18 cellular contexts compared by ENCODE assay signal in genomic region chr5:179309751-179310320, GRCh38. TPM values are rescaled to one million over a fixed set of nuclear protein-coding genes. Genes with fewer than 3 reads are reported as not detected.
"Had no signal": no experiment of that assay in that cellular context is flagged by ENCODE, and none has a peak within 500 bp of the region (broad histone marks: within the 10 kb centered on the region; RNA-seq: fewer than 3 reads in every experiment).

No MANE protein-coding gene starts in this region.

- H3K4me3 ChIP-seq: ascending aorta, skin epidermis, stomach had no signal

- H3K27ac ChIP-seq: ascending aorta, stomach had no signal

- H3K27me3 Mint-ChIP-seq: activated CD4-positive, alpha-beta T cell treated with anti-CD3 and anti-CD28 coated beads for 36 hours; activated CD8-positive, alpha-beta T cell treated with anti-CD3 and anti-CD28 coated beads for 36 hours; activated naive CD4-positive, alpha-beta T cell treated with anti-CD3 and anti-CD28 coated beads, Interleukin-2, amount 10 ng/mL, durations not matched to agents 7 days and 5 days; type B pancreatic cell had no signal

- ATAC-seq: activated CD4-positive, alpha-beta T cell treated with anti-CD3 and anti-CD28 coated beads for 36 hours; activated CD8-positive, alpha-beta T cell treated with anti-CD3 and anti-CD28 coated beads for 36 hours; naive thymus-derived CD8-positive, alpha-beta T cell had no signal

- H3K36me3 Mint-ChIP-seq: activated naive CD4-positive, alpha-beta T cell treated with anti-CD3 and anti-CD28 coated beads, Interleukin-2, amount 10 ng/mL, durations not matched to agents 7 days and 5 days; type B pancreatic cell had no signal

- H3K36me3 ChIP-seq: ascending aorta, stomach had no signal

- H3K4me3 Mint-ChIP-seq: activated CD4-positive, alpha-beta T cell treated with anti-CD3 and anti-CD28 coated beads for 36 hours; activated CD8-positive, alpha-beta T cell treated with anti-CD3 and anti-CD28 coated beads for 36 hours; activated naive CD4-positive, alpha-beta T cell treated with anti-CD3 and anti-CD28 coated beads, Interleukin-2, amount 10 ng/mL, durations not matched to agents 7 days and 5 days; naive thymus-derived CD8-positive, alpha-beta T cell; T-helper 2 cell treated with Interferon-gamma antibody and Interleukin-4, amounts not matched to agents 5 μg/mL and 100 μg/mL, for 36 hours; type B pancreatic cell had no signal

- DNase-seq: activated CD4-positive, alpha-beta T cell treated with anti-CD3 and anti-CD28 coated beads for 36 hours; activated CD8-positive, alpha-beta T cell treated with anti-CD3 and anti-CD28 coated beads for 36 hours; activated effector memory CD4-positive, alpha-beta T cell treated with Interleukin-2 at 50 U/mL for 16 hours; activated naive CD4-positive, alpha-beta T cell treated with anti-CD3 and anti-CD28 coated beads, Interleukin-2, amount 10 ng/mL, durations not matched to agents 7 days and 5 days; activated T-cell treated with anti-CD3 and anti-CD28 coated beads, Interleukin-2, amount 50 U/mL, for 48 hours; cortex of kidney; erythroblast; foreskin melanocyte; mesenchymal stem cell; stimulated activated CD4-positive, alpha-beta T cell treated with anti-CD3 and anti-CD28 coated beads, Interleukin-15, amount 100 ng/mL, for 24 hours; stimulated activated CD4-positive, alpha-beta T cell treated with anti-CD3 and anti-CD28 coated beads, Interleukin-2, amount 100 ng/mL, for 48 hours; stomach had no signal

- H3K4me1 Mint-ChIP-seq: activated CD4-positive, alpha-beta T cell treated with anti-CD3 and anti-CD28 coated beads for 36 hours; activated naive CD4-positive, alpha-beta T cell treated with anti-CD3 and anti-CD28 coated beads, Interleukin-2, amount 10 ng/mL, durations not matched to agents 7 days and 5 days; naive thymus-derived CD8-positive, alpha-beta T cell had no signal

- H3K27ac Mint-ChIP-seq: activated CD4-positive, alpha-beta T cell treated with anti-CD3 and anti-CD28 coated beads for 36 hours; activated CD8-positive, alpha-beta T cell treated with anti-CD3 and anti-CD28 coated beads for 36 hours; activated naive CD4-positive, alpha-beta T cell treated with anti-CD3 and anti-CD28 coated beads, Interleukin-2, amount 10 ng/mL, durations not matched to agents 7 days and 5 days; naive thymus-derived CD8-positive, alpha-beta T cell; T-helper 2 cell treated with Interferon-gamma antibody and Interleukin-4, amounts not matched to agents 5 μg/mL and 100 μg/mL, for 36 hours; type B pancreatic cell had no signal

- H3K27me3 ChIP-seq: ascending aorta, stomach had no signal

RNA-seq across cellular contexts. Expression of gene ADAMTS2, which starts 35.4 kb away (rescaled TPM):
- total RNA-seq: activated CD4-positive, alpha-beta T cell treated with anti-CD3 and anti-CD28 coated beads for 36 hours; activated CD8-positive, alpha-beta T cell treated with anti-CD3 and anti-CD28 coated beads for 36 hours; naive thymus-derived CD8-positive, alpha-beta T cell had no signal
- polyA plus RNA-seq: keratinocyte had no signal
